Comparison of ENCODE assay signal across 8 cellular contexts in genomic region chr18:55588876-55589595, GRCh38. TPM values are rescaled to one million over a fixed set of nuclear protein-coding genes. Genes with fewer than 3 reads are reported as not detected.
DNase-seq lines count a peak whose midpoint lies in the region; ATAC-seq and TF ChIP-seq lines count a peak whose summit lies in the region.

No MANE protein-coding gene starts in this region.

- peaks cover 17% of the 10 kb centered on the region for H3F3A ChIP-seq in SK-N-SH (replicated peaks; ENCODE audit: insufficient read depth)

- TF ChIP-seq CTCF in SK-N-SH (IDR thresholded peaks at IDR 0.05) (no peak), fibroblast of mammary gland (conservative IDR thresholded peaks at IDR 0.05; ENCODE audit: control insufficient read depth, insufficient read depth, low read depth, low read length) (no peak), ovary (IDR thresholded peaks at IDR 0.05) (no peak)

- H3K4me2 ChIP-seq in SK-N-SH, result peak overlapping the region; percentile 78

- H3K9ac ChIP-seq in SK-N-SH, result peak overlapping the region; percentile 91

- intact Hi-C loops in Right ventricle myocardium superior (cut with DNase I), result loop anchor here (5.0 to 10.0 kb wide), 4 partner anchors 74 to 264 kb away; no protein-coding TSS in a partner anchor
- intact Hi-C loops in Right ventricle myocardium inferior (cut with DNase I), result loop anchor here (2.0 to 10.0 kb wide), 9 partner anchors 80 to 988 kb away; no protein-coding TSS in a partner anchor
- intact Hi-C loops in ovary (cut with DNase I), result loop anchor here (2.0 to 10.0 kb wide), 5 partner anchors 164 to 344 kb away; no protein-coding TSS in a partner anchor

- H3K36me3 ChIP-seq in SK-N-SH (replicated peaks in 1 of 2; ENCODE audit: control insufficient read depth in 1 of 2, insufficient read depth in 2 of 2, low read length in 1 of 2) (peaks cover 2 to 7% of the 10 kb centered on the region in 2 experiments), ovary (no peaks in the 10 kb centered on the region)

- no peaks in the 10 kb centered on the region for H3K9me2 ChIP-seq in SK-N-SH

- ATAC-seq in Right ventricle myocardium superior (ENCODE audit: poor library complexity) (peak; percentile 3), Right ventricle myocardium inferior (no peak), HG03571 (IDR thresholded peaks at IDR 0.05; ENCODE audit: unreplicated experiment) (no peak), HG03354 (IDR thresholded peaks at IDR 0.05; ENCODE audit: poor library complexity, severe bottlenecking, unreplicated experiment) (no peak), HG02571 (IDR thresholded peaks at IDR 0.05; ENCODE audit: unreplicated experiment) (no peak)

- H3K4me3 ChIP-seq in SK-N-SH (ENCODE audit: low read depth in 2 of 2, low read length in 1 of 2), result peak overlapping the region; percentile 59 to 92
- H3K4me3 ChIP-seq in fibroblast of mammary gland (ENCODE audit: control insufficient read depth, low read depth, low read length), result peak overlapping the region; percentile 67
- peak overlapping the region; percentile 42 for H3K4me3 ChIP-seq in ovary

- POLR2A ChIA-PET in SK-N-SH (lab: Yijun Ruan, JAX), result interaction anchor here (0.6 to 1.5 kb wide), 4 partner anchors 149 to 235 kb away, joined by 3 to 15 read pairs (median 3); no protein-coding TSS in a partner anchor

- H3K27me3 ChIP-seq in SK-N-SH (ENCODE audit: insufficient read depth) (no peaks in the 10 kb centered on the region), ovary (no peaks in the 10 kb centered on the region)

- H3K9me3 ChIP-seq in SK-N-SH (no peaks in the 10 kb centered on the region), ovary (no peaks in the 10 kb centered on the region)

- H2AFZ ChIP-seq in SK-N-SH (ENCODE audit: low read depth), result peak overlapping the region; percentile 78

- WGBS in SK-N-SH (ENCODE audit: low lambda C conversion rate), result 2% methylated on average over 12 of the region's 12 CpGs
- WGBS in ovary, 3 donors, result 1% methylated on average over 12 of the region's 12 CpGs

- TF ChIP-seq RAD21 in SK-N-SH (IDR thresholded peaks at IDR 0.05; ENCODE audit: low read length), result no peak

- peaks cover 49% of the 10 kb centered on the region for H3K79me2 ChIP-seq in SK-N-SH (ENCODE audit: insufficient read depth)

- H4K20me1 ChIP-seq in SK-N-SH (ENCODE audit: insufficient read depth), result no peaks in the 10 kb centered on the region

- CTCF ChIA-PET in SK-N-SH (lab: Yijun Ruan, JAX), result interaction anchor here (0.9 to 1.1 kb wide), 2 partner anchors 173 to 191 kb away, joined by 3 read pairs; no protein-coding TSS in a partner anchor

- TF ChIP-seq EP300 in SK-N-SH (IDR thresholded peaks at IDR 0.05; ENCODE audit: borderline replicate concordance in 1 of 2, low read depth in 1 of 2, low read length in 1 of 2) (no peak), ovary (IDR thresholded peaks at IDR 0.05) (no peak)

- H3K27ac ChIP-seq in SK-N-SH (ENCODE audit: low read depth in 2 of 2, low read length in 1 of 2) (peak overlapping the region; percentile 87 to 98), ovary (peak overlapping the region in 1 of 2 donors; percentile 79)

- DNase-seq in Right ventricle myocardium superior, result no peak
- DNase-seq in Right ventricle myocardium inferior (ENCODE audit: missing footprints), result no peak
- peak; percentile 9 for DNase-seq in SK-N-SH
- peak; percentile 31 for DNase-seq in fibroblast of mammary gland (ENCODE audit: low read depth)
- no peak for DNase-seq in ovary

- TF ChIP-seq POLR2A in ovary (IDR thresholded peaks at IDR 0.05), result no peak

- H3K4me1 ChIP-seq in SK-N-SH (ENCODE audit: control insufficient read depth in 1 of 2, insufficient read depth in 2 of 2, low read depth in 1 of 2, low read length in 1 of 2) (peaks cover 0 to 12% of the 10 kb centered on the region in 2 experiments; a peak in 2 of 4 replicates), ovary (ENCODE audit: insufficient read depth) (no peaks in the 10 kb centered on the region)

TF ChIP-seq in SK-N-SH, 30 proteins besides CTCF, POLR2A, EP300 and RAD21:
- TF ChIP-seq, protein P1, sequence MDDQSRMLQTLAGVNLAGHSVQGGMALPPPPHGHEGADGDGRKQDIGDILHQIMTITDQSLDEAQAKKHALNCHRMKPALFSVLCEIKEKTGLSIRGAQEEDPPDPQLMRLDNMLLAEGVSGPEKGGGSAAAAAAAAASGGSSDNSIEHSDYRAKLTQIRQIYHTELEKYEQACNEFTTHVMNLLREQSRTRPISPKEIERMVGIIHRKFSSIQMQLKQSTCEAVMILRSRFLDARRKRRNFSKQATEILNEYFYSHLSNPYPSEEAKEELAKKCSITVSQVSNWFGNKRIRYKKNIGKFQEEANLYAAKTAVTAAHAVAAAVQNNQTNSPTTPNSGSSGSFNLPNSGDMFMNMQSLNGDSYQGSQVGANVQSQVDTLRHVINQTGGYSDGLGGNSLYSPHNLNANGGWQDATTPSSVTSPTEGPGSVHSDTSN (IDR thresholded peaks at IDR 0.05), result no peak
- TF ChIP-seq RFX5 (IDR thresholded peaks at IDR 0.05; ENCODE audit: low read length), result peak; percentile 19; the same call in 1 of the 2 replicates
- TF ChIP-seq, protein P2, sequence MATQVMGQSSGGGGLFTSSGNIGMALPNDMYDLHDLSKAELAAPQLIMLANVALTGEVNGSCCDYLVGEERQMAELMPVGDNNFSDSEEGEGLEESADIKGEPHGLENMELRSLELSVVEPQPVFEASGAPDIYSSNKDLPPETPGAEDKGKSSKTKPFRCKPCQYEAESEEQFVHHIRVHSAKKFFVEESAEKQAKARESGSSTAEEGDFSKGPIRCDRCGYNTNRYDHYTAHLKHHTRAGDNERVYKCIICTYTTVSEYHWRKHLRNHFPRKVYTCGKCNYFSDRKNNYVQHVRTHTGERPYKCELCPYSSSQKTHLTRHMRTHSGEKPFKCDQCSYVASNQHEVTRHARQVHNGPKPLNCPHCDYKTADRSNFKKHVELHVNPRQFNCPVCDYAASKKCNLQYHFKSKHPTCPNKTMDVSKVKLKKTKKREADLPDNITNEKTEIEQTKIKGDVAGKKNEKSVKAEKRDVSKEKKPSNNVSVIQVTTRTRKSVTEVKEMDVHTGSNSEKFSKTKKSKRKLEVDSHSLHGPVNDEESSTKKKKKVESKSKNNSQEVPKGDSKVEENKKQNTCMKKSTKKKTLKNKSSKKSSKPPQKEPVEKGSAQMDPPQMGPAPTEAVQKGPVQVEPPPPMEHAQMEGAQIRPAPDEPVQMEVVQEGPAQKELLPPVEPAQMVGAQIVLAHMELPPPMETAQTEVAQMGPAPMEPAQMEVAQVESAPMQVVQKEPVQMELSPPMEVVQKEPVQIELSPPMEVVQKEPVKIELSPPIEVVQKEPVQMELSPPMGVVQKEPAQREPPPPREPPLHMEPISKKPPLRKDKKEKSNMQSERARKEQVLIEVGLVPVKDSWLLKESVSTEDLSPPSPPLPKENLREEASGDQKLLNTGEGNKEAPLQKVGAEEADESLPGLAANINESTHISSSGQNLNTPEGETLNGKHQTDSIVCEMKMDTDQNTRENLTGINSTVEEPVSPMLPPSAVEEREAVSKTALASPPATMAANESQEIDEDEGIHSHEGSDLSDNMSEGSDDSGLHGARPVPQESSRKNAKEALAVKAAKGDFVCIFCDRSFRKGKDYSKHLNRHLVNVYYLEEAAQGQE (IDR thresholded peaks at IDR 0.05; ENCODE audit: low read depth, low read length), result no peak

RNA-seq across cellular contexts. Expression of gene TCF4, which starts 1.0 kb away (rescaled TPM):
- total RNA-seq in Right ventricle myocardium superior (59.5 TPM), Right ventricle myocardium inferior (57.8 TPM), ovary (100 to 1,000 TPM in 5 of 7 donors, 10 to 100 TPM in 2; 88.3 to 131 (median 119) TPM)
- polyA plus RNA-seq in SK-N-SH (2012; rRNA removed) (39.1 and 45.8 TPM in 2 replicates), ovary (10 to 100 TPM; 36.5 to 69.1 TPM)
- 30.3 and 43.7 TPM in 2 replicates for polyA plus RNA-seq in SK-N-SH (2012; cell fraction: cytosol; rRNA removed)
- 43.4 and 51.6 TPM in 2 replicates for polyA plus RNA-seq in SK-N-SH (2012; cell fraction: nucleus; rRNA removed)

Comparison
In these comparisons a context has a peak if more than half of its experiments do, and no peak if none do; other contexts are left out.
1. DNase-seq: peak in SK-N-SH (single experiment) and fibroblast of mammary gland (single experiment); none in Right ventricle myocardium superior (single experiment), Right ventricle myocardium inferior (single experiment) and ovary (0 of 5).
2. Peak in every context shown above with its lines, with median percentiles within 50 percentile points of each other: H3K4me3 ChIP-seq.